8 cellular contexts compared by ENCODE assay signal in the genomic region with DNA sequence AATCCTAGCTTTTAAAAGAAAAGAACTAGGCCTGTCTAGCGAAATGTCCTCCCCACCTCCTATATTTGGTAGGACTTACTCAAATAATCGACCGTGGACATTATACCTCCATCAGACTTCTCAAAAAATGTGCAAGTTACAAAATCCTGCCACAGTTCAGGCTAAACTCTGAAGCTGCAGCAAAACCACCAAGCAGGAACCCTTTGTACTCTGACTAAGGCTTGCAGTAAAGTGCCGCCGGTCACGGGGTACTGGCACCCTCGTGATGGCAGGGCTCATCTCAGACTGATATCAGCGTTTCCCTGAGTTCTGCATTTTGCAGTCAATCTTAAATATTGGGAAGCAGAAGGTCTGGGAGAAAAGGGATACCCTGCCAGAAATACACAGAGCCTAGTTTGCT. TPM values are rescaled to one million over a fixed set of nuclear protein-coding genes. Genes with fewer than 3 reads are reported as not detected.
DNase-seq lines count a peak whose midpoint lies in the region; ATAC-seq lines count a peak whose summit lies in the region.
"Had no signal": no experiment of that assay in that cellular context is flagged by ENCODE, and none has a peak within 500 bp of the region (broad histone marks: within the 10 kb centered on the region; RNA-seq: fewer than 3 reads in every experiment).

No MANE protein-coding gene starts in this region.

- peak overlapping the region; percentile 69 for H3K27ac Mint-ChIP-seq in activated naive CD4-positive, alpha-beta T cell treated with anti-CD3 and anti-CD28 coated beads for 36 hours

- peak overlapping the region; percentile 19 for H3K4me3 Mint-ChIP-seq in activated naive CD4-positive, alpha-beta T cell treated with anti-CD3 and anti-CD28 coated beads for 36 hours

- H3K36me3 Mint-ChIP-seq in activated naive CD4-positive, alpha-beta T cell treated with anti-CD3 and anti-CD28 coated beads for 36 hours (ENCODE audit: low read depth) = peaks cover 16% of the 10 kb centered on the region

- CTCF ChIA-PET in activated naive CD4-positive, alpha-beta T cell treated with anti-CD3 and anti-CD28 coated beads for 36 hours (lab: Charles Lee) = interaction anchor here (0.5 to 1.1 kb wide), 4 partner anchors 18 to 459 kb away, joined by 3 to 4 read pairs (median 3); a partner anchor contains a TSS

- no peaks in the 10 kb centered on the region for H3K9me3 Mint-ChIP-seq in activated naive CD4-positive, alpha-beta T cell treated with anti-CD3 and anti-CD28 coated beads for 36 hours

- ATAC-seq in GM21515 (IDR thresholded peaks at IDR 0.05; ENCODE audit: unreplicated experiment) = no peak

- no peaks in the 10 kb centered on the region for H3K27me3 Mint-ChIP-seq in activated naive CD4-positive, alpha-beta T cell treated with anti-CD3 and anti-CD28 coated beads for 36 hours (ENCODE audit: low read depth)

- DNase-seq in RPMI7951 (ENCODE audit: low read depth) (peak; percentile 51), inferior parietal cortex (ENCODE audit: extremely low spot score) (peak; percentile 89), NCI-H446 treated with DMSO at 0.1 percent for 48 hours (lab: John Stamatoyannopoulos, UW) (no peak), germinal center (ENCODE audit: low spot score) (no peak)
- peak; percentile 83 for DNase-seq in activated naive CD4-positive, alpha-beta T cell treated with anti-CD3 and anti-CD28 coated beads for 36 hours
- peak; percentile 52 for DNase-seq in stimulated activated CD4-positive, alpha-beta T cell treated with anti-CD3 and anti-CD28 coated beads, Interleukin-4, amount 100 ng/mL, for 1 hour

- intact Hi-C loops in activated naive CD4-positive, alpha-beta T cell treated with anti-CD3 and anti-CD28 coated beads for 36 hours (cut with micrococcal nuclease) = loop anchor here (1.0 kb wide), 1 partner anchor 16 kb away; no protein-coding TSS in a partner anchor

- peaks cover 51% of the 10 kb centered on the region for H3K4me1 Mint-ChIP-seq in activated naive CD4-positive, alpha-beta T cell treated with anti-CD3 and anti-CD28 coated beads for 36 hours (ENCODE audit: low read depth)

RNA-seq across cellular contexts. Expression of a gene that starts 17.1 kb away (rescaled TPM):
- total RNA-seq in RPMI7951 (2014; rRNA removed; shearing (Covaris generic)) = 19.2 and 28.8 TPM in 2 replicates
- total RNA-seq in activated naive CD4-positive, alpha-beta T cell treated with anti-CD3 and anti-CD28 coated beads for 36 hours = 10 to 100 TPM; 18.6 to 27.0 TPM

RNA-seq across cellular contexts. Expression of a gene that starts 39.1 kb away (rescaled TPM):
- 26.0 and 28.3 TPM in 2 replicates for total RNA-seq in RPMI7951 (2014; rRNA removed; shearing (Covaris generic))
- 10 to 100 TPM; 88.7 to 89.0 TPM for total RNA-seq in activated naive CD4-positive, alpha-beta T cell treated with anti-CD3 and anti-CD28 coated beads for 36 hours

RNA-seq across cellular contexts. Expression of a gene that starts 56.7 kb away (rescaled TPM):
- not detected in 2 replicates for total RNA-seq in RPMI7951 (2014; rRNA removed; shearing (Covaris generic))
- total RNA-seq in activated naive CD4-positive, alpha-beta T cell treated with anti-CD3 and anti-CD28 coated beads for 36 hours = not detected
- total RNA-seq: fibroblast of lung had no signal

Comparison
In these comparisons a context has a peak if more than half of its experiments do, and no peak if none do; other contexts are left out.
1. DNase-seq: peak in RPMI7951 (single experiment), activated naive CD4-positive, alpha-beta T cell treated with anti-CD3 and anti-CD28 coated beads for 36 hours (single experiment), inferior parietal cortex (single experiment) and stimulated activated CD4-positive, alpha-beta T cell treated with anti-CD3 and anti-CD28 coated beads, Interleukin-4, amount 100 ng/mL, for 1 hour (single experiment); none in NCI-H446 treated with DMSO at 0.1 percent for 48 hours (single experiment) and germinal center (single experiment).